In genomic region chr11:64240467-64241174, GRCh38 we compare ENCODE assay signal across 1 cellular context.
TF ChIP-seq lines count a peak whose summit lies in the region.

Gene FKBP2, plus strand, starts transcription at chr11:64241095. Its CDS starts 1,293 bp downstream, at chr11:64242388.

TF ChIP-seq in HepG2, 621 proteins besides CTCF, POLR2A, EP300 and RAD21 (continued from another document and continues in another):
- TF ChIP-seq ZNF710 (CRISPR knock-in tag; IDR thresholded peaks at IDR 0.05; ENCODE audit: borderline replicate concordance) (no peak), PAWR (CRISPR knock-in tag; IDR thresholded peaks at IDR 0.05; ENCODE audit: borderline replicate concordance) (no peak), HNF1B (CRISPR knock-in tag; IDR thresholded peaks at IDR 0.05) (peak; percentile 93), E2F5 (CRISPR knock-in tag; conservative IDR thresholded peaks at IDR 0.05) (0 out of 2 replicates have a peak, but pooled peaks have one; percentile 61), ZBTB4 (CRISPR knock-in tag; IDR thresholded peaks at IDR 0.05; ENCODE audit: borderline replicate concordance) (no peak), NRL (CRISPR knock-in tag; IDR thresholded peaks at IDR 0.05; ENCODE audit: borderline replicate concordance) (0 out of 2 replicates have a peak, but pooled peaks have one; percentile 51), HNRNPLL (IDR thresholded peaks at IDR 0.05; ENCODE audit: low read depth, low read length, poor library complexity, severe bottlenecking) (no peak), GTF3A (CRISPR knock-in tag; conservative IDR thresholded peaks at IDR 0.05) (0 out of 2 replicates have a peak, but pooled peaks have one; percentile 12), SETDB1 (CRISPR knock-in tag; IDR thresholded peaks at IDR 0.05; ENCODE audit: borderline replicate concordance) (no peak), RNF2 (conservative IDR thresholded peaks at IDR 0.05; ENCODE audit: low read depth) (no peak), TFDP2 (CRISPR knock-in tag; IDR thresholded peaks at IDR 0.05) (peak; percentile 89), REST (IDR thresholded peaks at IDR 0.05; ENCODE audit: borderline replicate concordance in 1 of 2, low read depth in 1 of 2, low read length in 2 of 2) (peak in 1 of 2 experiments; percentile 71; a peak in 1 of 4 replicates), MATR3 (CRISPR knock-in tag; IDR thresholded peaks at IDR 0.05) (no peak), ZNF180 (CRISPR knock-in tag; IDR thresholded peaks at IDR 0.05; ENCODE audit: borderline replicate concordance, low read depth) (no peak), SAP130 (CRISPR knock-in tag; IDR thresholded peaks at IDR 0.05; ENCODE audit: low read depth) (peak; percentile 84), MEIS2 (CRISPR knock-in tag; IDR thresholded peaks at IDR 0.05) (peak; percentile 42; the same call in 1 of the 2 replicates), ZNF512 (CRISPR knock-in tag; IDR thresholded peaks at IDR 0.05) (no peak), ZNF891 (CRISPR knock-in tag; IDR thresholded peaks at IDR 0.05) (peak; percentile 69; the same call in 1 of the 2 replicates), TFAP4 (IDR thresholded peaks at IDR 0.05; ENCODE audit: borderline replicate concordance, low read depth) (peak; percentile 10; the same call in 1 of the 2 replicates), CSRNP2 (CRISPR knock-in tag; conservative IDR thresholded peaks at IDR 0.05; ENCODE audit: low read depth) (no peak), THAP9 (CRISPR knock-in tag; IDR thresholded peaks at IDR 0.05; ENCODE audit: borderline replicate concordance) (no peak), ZNF557 (CRISPR knock-in tag; IDR thresholded peaks at IDR 0.05) (no peak), NKX3-1 (CRISPR knock-in tag; IDR thresholded peaks at IDR 0.05) (no peak; the same call in 1 of the 2 replicates), EED (CRISPR knock-in tag; IDR thresholded peaks at IDR 0.05) (0 out of 2 replicates have a peak, but pooled peaks have one; percentile 36), THAP8 (CRISPR knock-in tag; IDR thresholded peaks at IDR 0.05; ENCODE audit: borderline replicate concordance) (peak; percentile 71; the same call in 1 of the 2 replicates), ZBTB2 (CRISPR knock-in tag; IDR thresholded peaks at IDR 0.05; ENCODE audit: low read depth) (peak; percentile 88), FOXC1 (CRISPR knock-in tag; IDR thresholded peaks at IDR 0.05; ENCODE audit: borderline replicate concordance) (no peak), YY1 (IDR thresholded peaks at IDR 0.05; ENCODE audit: insufficient read depth, insufficient replicate concordance, low read depth, low read length) (peak; percentile 71), TMF1 (CRISPR knock-in tag; IDR thresholded peaks at IDR 0.05; ENCODE audit: low read depth) (0 out of 2 replicates have a peak, but pooled peaks have one; percentile 54), ZFAT (CRISPR knock-in tag; conservative IDR thresholded peaks at IDR 0.05) (no peak)
